19 cellular contexts compared by ENCODE assay signal in genomic region chr1:58812468-58812867, GRCh38. TPM values are rescaled to one million over a fixed set of nuclear protein-coding genes. Genes with fewer than 3 reads are reported as not detected.
DNase-seq lines count a peak whose midpoint lies in the region; ATAC-seq and TF ChIP-seq lines count a peak whose summit lies in the region.
"Had no signal": no experiment of that assay in that cellular context is flagged by ENCODE, and none has a peak within 500 bp of the region (broad histone marks: within the 10 kb centered on the region; RNA-seq: fewer than 3 reads in every experiment).

No MANE protein-coding gene starts in this region.

- BruUV-seq in PC-9 (replicated peaks; lab: Mats Ljungman, UMichigan): no TSS peak

- peak overlapping the region; percentile 4 to 70 (median 19) for H3K4me3 Mint-ChIP-seq in CD8-positive, alpha-beta memory T cell
- H3K4me3 Mint-ChIP-seq: activated CD4-positive, alpha-beta T cell treated with anti-CD3 and anti-CD28 coated beads for 36 hours; nephron progenitor cell had no signal

- H3F3A ChIP-seq in PC-9 (ENCODE audit: insufficient read depth, low read depth): peaks cover 55% of the 10 kb centered on the region

- H4K20me1 ChIP-seq in PC-9 (ENCODE audit: insufficient read depth): no peaks in the 10 kb centered on the region

- no peaks in the 10 kb centered on the region for H3K9me2 ChIP-seq in PC-9 (ENCODE audit: insufficient read depth)

- H3K9me3 Mint-ChIP-seq in CD8-positive, alpha-beta memory T cell: no peaks in the 10 kb centered on the region
- H3K9me3 Mint-ChIP-seq: nephron progenitor cell had no signal

- 33 to 35% methylated on average over 3 of the region's 3 CpGs for WGBS in esophagus squamous epithelium, 2 donors

- no peaks in the 10 kb centered on the region for H3K9me3 ChIP-seq in CD8-positive, alpha-beta memory T cell (ENCODE audit: low read length)
- H3K9me3 ChIP-seq in PC-9 (ENCODE audit: insufficient read depth, low read depth) (peaks cover 7% of the 10 kb centered on the region; the same call in 1 of the 2 replicates), esophagus squamous epithelium (no peaks in the 10 kb centered on the region), left ventricle myocardium inferior (replicated peaks) (no peaks in the 10 kb centered on the region)
- H3K9me3 ChIP-seq: ascending aorta, BE2C had no signal

- H3K27me3 ChIP-seq in CD8-positive, alpha-beta memory T cell (ENCODE audit: insufficient read depth, low read length, poor library complexity, severe bottlenecking): no peaks in the 10 kb centered on the region
- H3K27me3 ChIP-seq in PC-9 (ENCODE audit: insufficient read depth, low read depth) (no peaks in the 10 kb centered on the region), esophagus squamous epithelium (no peaks in the 10 kb centered on the region), left ventricle myocardium inferior (ENCODE audit: low read depth) (no peaks in the 10 kb centered on the region)
- H3K27me3 ChIP-seq: ascending aorta, BE2C had no signal

- peaks cover 0 to 6% (median 3%) of the 10 kb centered on the region in 3 donors for H3K36me3 Mint-ChIP-seq in CD8-positive, alpha-beta memory T cell

- ATAC-seq in GM21786 (IDR thresholded peaks at IDR 0.05; ENCODE audit: unreplicated experiment): no peak
- ATAC-seq in left lobe of liver: no peak
- ATAC-seq: activated CD4-positive, alpha-beta T cell treated with anti-CD3 and anti-CD28 coated beads for 36 hours; left colon had no signal

- no peaks in the 10 kb centered on the region for H3K36me3 ChIP-seq in CD8-positive, alpha-beta memory T cell (ENCODE audit: insufficient read depth, low read length)
- H3K36me3 ChIP-seq in PC-9 (ENCODE audit: low read depth) (no peaks in the 10 kb centered on the region), esophagus squamous epithelium (no peaks in the 10 kb centered on the region), left ventricle myocardium inferior (no peaks in the 10 kb centered on the region)
- H3K36me3 ChIP-seq: ascending aorta, BE2C had no signal

- no peak for TF ChIP-seq POLR2A in esophagus squamous epithelium (IDR thresholded peaks at IDR 0.05)

- no peaks in the 10 kb centered on the region for H3K27me3 Mint-ChIP-seq in CD8-positive, alpha-beta memory T cell
- H3K27me3 Mint-ChIP-seq: activated CD4-positive, alpha-beta T cell treated with anti-CD3 and anti-CD28 coated beads for 36 hours had no signal

- CTCF ChIA-PET in CD8-positive, alpha-beta memory T cell (lab: Charles Lee): interaction anchor here (0.9 to 1.1 kb wide), 2 partner anchors 28 to 74 kb away, joined by 3 to 6 read pairs; partner anchors contain the start of gene JUN
- CTCF ChIA-PET in PC-9 (lab: Charles Lee): no interaction called here

- peaks cover 35% of the 10 kb centered on the region for H3K4me1 ChIP-seq in CD8-positive, alpha-beta memory T cell (ENCODE audit: insufficient read depth, low read length)
- H3K4me1 ChIP-seq in PC-9 (replicated peaks; ENCODE audit: insufficient read depth): peaks cover 49% of the 10 kb centered on the region
- peaks cover 31 to 83% (median 44%) of the 10 kb centered on the region in 3 donors for H3K4me1 ChIP-seq in esophagus squamous epithelium
- H3K4me1 ChIP-seq in left ventricle myocardium inferior: peaks cover 48% of the 10 kb centered on the region
- H3K4me1 ChIP-seq: BE2C had no signal

- DNase-seq in CD8-positive, alpha-beta memory T cell: no peak
- no peak for DNase-seq in PC-9
- DNase-seq in esophagus squamous epithelium (lab: John Stamatoyannopoulos, UW): no peak
- no peak for DNase-seq in left ventricle myocardium inferior
- DNase-seq in left lobe of liver (ENCODE audit: low spot score): no peak
- no peak for DNase-seq in substantia nigra (lab: John Stamatoyannopoulos, UW)
- DNase-seq: BE2C; cortex of kidney; DMS53; GM23248; hypothalamus; NCI-H82; nephron progenitor cell; stimulated activated CD4-positive, alpha-beta T cell treated with anti-CD3 and anti-CD28 coated beads, Interleukin-1b, Interleukin-23, amount 100 ng/mL, for 48 hours had no signal

- H3K79me2 ChIP-seq in PC-9 (ENCODE audit: low read depth): peaks cover 9% of the 10 kb centered on the region; the same call in 1 of the 2 replicates

- H3K4me2 ChIP-seq in PC-9: peak overlapping the region; percentile 93

- POLR2A ChIA-PET in CD8-positive, alpha-beta memory T cell (lab: Charles Lee): no interaction called here
- POLR2A ChIA-PET in PC-9 (lab: Charles Lee; ENCODE audit: unreplicated experiment): interaction anchor here (0.6 kb wide), 3 partner anchors 62 to 255 kb away, joined by 5 to 14 read pairs (median 5); no protein-coding TSS in a partner anchor

- H3K4me3 ChIP-seq in CD8-positive, alpha-beta memory T cell (ENCODE audit: low read length): no peak overlapping the region
- no peak overlapping the region for H3K4me3 ChIP-seq in PC-9
- no peak overlapping the region for H3K4me3 ChIP-seq in esophagus squamous epithelium
- no peak overlapping the region for H3K4me3 ChIP-seq in skin epidermis
- no peak overlapping the region for H3K4me3 ChIP-seq in left ventricle myocardium inferior
- H3K4me3 ChIP-seq: ascending aorta, GM23248 had no signal

- intact Hi-C loops in PC-9 (cut with micrococcal nuclease; ENCODE audit: unreplicated experiment) (loop anchor here (10.0 kb wide), 1 partner anchor 212 kb away; no protein-coding TSS in a partner anchor), esophagus squamous epithelium (cut with DNase I) (loop anchor here (10.0 kb wide), 2 partner anchors 102 to 242 kb away; no protein-coding TSS in a partner anchor), left ventricle myocardium inferior (cut with micrococcal nuclease) (loop anchor here (10.0 kb wide), 1 partner anchor 82 kb away; no protein-coding TSS in a partner anchor)

- no peak overlapping the region for H3K27ac ChIP-seq in CD8-positive, alpha-beta memory T cell (ENCODE audit: low read depth, low read length)
- peak overlapping the region; percentile 99 for H3K27ac ChIP-seq in PC-9
- peak overlapping the region; percentile 91 to 98 (median 94) for H3K27ac ChIP-seq in esophagus squamous epithelium
- peak overlapping the region in 14 of 21 experiments; percentile 14 to 96 (median 60) for H3K27ac ChIP-seq in skin epidermis
- no peak overlapping the region for H3K27ac ChIP-seq in left ventricle myocardium inferior (replicated peaks)
- no peak overlapping the region for H3K27ac ChIP-seq in substantia nigra (ENCODE audit: low read depth, low read length, poor library complexity, severe bottlenecking)
- H3K27ac ChIP-seq: GM23248 had no signal

- H2AFZ ChIP-seq in PC-9: no peak overlapping the region
- H2AFZ ChIP-seq: GM23248 had no signal

- TF ChIP-seq CTCF in PC-9 (conservative IDR thresholded peaks at IDR 0.05): no peak
- TF ChIP-seq CTCF in esophagus squamous epithelium (IDR thresholded peaks at IDR 0.05): no peak
- TF ChIP-seq CTCF in left ventricle myocardium inferior (IDR thresholded peaks at IDR 0.05; ENCODE audit: borderline replicate concordance): no peak

- H3K27ac Mint-ChIP-seq in CD8-positive, alpha-beta memory T cell: peak overlapping the region; percentile 72 to 96 (median 84)
- H3K27ac Mint-ChIP-seq: activated CD4-positive, alpha-beta T cell treated with anti-CD3 and anti-CD28 coated beads for 36 hours; nephron progenitor cell had no signal

- peaks cover 42 to 71% (median 63%) of the 10 kb centered on the region in 3 donors for H3K4me1 Mint-ChIP-seq in CD8-positive, alpha-beta memory T cell

RNA-seq across cellular contexts. Expression of gene JUN, which starts 28.6 kb away (rescaled TPM):
- total RNA-seq in CD8-positive, alpha-beta memory T cell: 10 to 100 TPM; 25.5 to 27.7 TPM
- 163 TPM for polyA plus RNA-seq in CD8-positive, alpha-beta memory T cell
- total RNA-seq in PC-9 (2021) (74.7 and 93.7 TPM in 2 replicates), esophagus squamous epithelium (100 to 1,000 TPM in 1 of 4 donors, 10 to 100 TPM in 3; 48.5 to 128 (median 66.1) TPM), left ventricle myocardium inferior (101 TPM), left lobe of liver (12.4 TPM)

Comparison
In these comparisons a context has a peak if more than half of its experiments do, and no peak if none do; other contexts are left out.
1. H3K27ac ChIP-seq: peak in PC-9 (single experiment), esophagus squamous epithelium (4 of 4) and skin epidermis (14 of 21); none in CD8-positive, alpha-beta memory T cell (single experiment), left ventricle myocardium inferior (single experiment) and substantia nigra (single experiment).